24 cellular contexts compared by ENCODE assay signal in genomic region chr21:42629856-42630410, GRCh38.
"Had no signal": no experiment of that assay in that cellular context is flagged by ENCODE, and none has a peak within 500 bp of the region (broad histone marks: within the 10 kb centered on the region; RNA-seq: fewer than 3 reads in every experiment).

No MANE protein-coding gene starts in this region.

- H3K36me3 ChIP-seq: left lung, neural progenitor cell, tibial artery had no signal

- H3K27me3 Mint-ChIP-seq: naive thymus-derived CD8-positive, alpha-beta T cell; stimulated activated naive CD8-positive, alpha-beta T cell treated with anti-CD3 and anti-CD28 coated beads, Interleukin-15, Interleukin-2, amounts not matched to agents 100 ng/mL and 50 ng/mL, for 24 hours had no signal

- H3K27ac Mint-ChIP-seq: activated naive CD4-positive, alpha-beta T cell treated with anti-CD3 and anti-CD28 coated beads for 36 hours; activated naive CD8-positive, alpha-beta T cell treated with anti-CD3 and anti-CD28 coated beads, Interleukin-2, amount 10 ng/mL, durations not matched to agents 7 days and 5 days; activated T-helper 2 cell treated with anti-CD3 and anti-CD28 coated beads, Interferon-gamma antibody, Interleukin-2, Interleukin-4, amounts not matched to agents 10 μg/mL and 5 μg/mL and 100 μg/mL, durations not matched to agents 14 hours and 24 hours and 36 hours; dendritic cell treated with granulocyte-macrophage colony-stimulating factor and Interleukin-4, amounts not matched to agents 40 ng/mL and 50 ng/mL, for 4 days; immature natural killer cell; mesothelial cell of epicardium; neural progenitor cell; stimulated activated naive CD8-positive, alpha-beta T cell treated with anti-CD3 and anti-CD28 coated beads, Interleukin-15, Interleukin-2, amounts not matched to agents 100 ng/mL and 50 ng/mL, for 24 hours; WTC11 had no signal

- ATAC-seq: activated T-cell treated with anti-CD3 and anti-CD28 coated beads, Interleukin-2, amount 50 U/mL, for 4 hours; foreskin keratinocyte; left lung; naive thymus-derived CD8-positive, alpha-beta T cell; WTC11 had no signal

- H3K4me1 Mint-ChIP-seq: immature natural killer cell, mesothelial cell of epicardium, WTC11 had no signal

- H3K9me3 ChIP-seq: left lung, tibial artery had no signal

- H3K27ac ChIP-seq: foreskin keratinocyte, hepatocyte, left lung, neural progenitor cell, tibial artery had no signal

- H3K4me1 ChIP-seq: foreskin keratinocyte, left lung, neural progenitor cell, tibial artery had no signal

- H3K4me3 Mint-ChIP-seq: activated naive CD4-positive, alpha-beta T cell treated with anti-CD3 and anti-CD28 coated beads for 36 hours; activated naive CD8-positive, alpha-beta T cell treated with anti-CD3 and anti-CD28 coated beads, Interleukin-2, amount 10 ng/mL, durations not matched to agents 7 days and 5 days; activated T-cell treated with anti-CD3 and anti-CD28 coated beads, Interleukin-2, amount 50 U/mL, for 4 hours; dendritic cell treated with granulocyte-macrophage colony-stimulating factor and Interleukin-4, amounts not matched to agents 40 ng/mL and 50 ng/mL, for 4 days; immature natural killer cell; mesothelial cell of epicardium; naive thymus-derived CD8-positive, alpha-beta T cell; neural progenitor cell; stimulated activated naive CD8-positive, alpha-beta T cell treated with anti-CD3 and anti-CD28 coated beads, Interleukin-15, Interleukin-2, amounts not matched to agents 100 ng/mL and 50 ng/mL, for 24 hours; WTC11 had no signal

- H3K9ac ChIP-seq: neural progenitor cell had no signal

- H3K36me3 Mint-ChIP-seq: activated naive CD8-positive, alpha-beta T cell treated with anti-CD3 and anti-CD28 coated beads, Interleukin-2, amount 10 ng/mL, durations not matched to agents 7 days and 5 days; immature natural killer cell; mesothelial cell of epicardium; naive thymus-derived CD8-positive, alpha-beta T cell; neural progenitor cell; WTC11 had no signal

- H3K9me3 Mint-ChIP-seq: activated naive CD4-positive, alpha-beta T cell treated with anti-CD3 and anti-CD28 coated beads for 36 hours; activated naive CD8-positive, alpha-beta T cell treated with anti-CD3 and anti-CD28 coated beads, Interleukin-2, amount 10 ng/mL, durations not matched to agents 7 days and 5 days; activated T-cell treated with anti-CD3 and anti-CD28 coated beads, Interleukin-2, amount 50 U/mL, for 4 hours; activated T-helper 2 cell treated with anti-CD3 and anti-CD28 coated beads, Interferon-gamma antibody, Interleukin-2, Interleukin-4, amounts not matched to agents 10 μg/mL and 5 μg/mL and 100 μg/mL, durations not matched to agents 14 hours and 24 hours and 36 hours; dendritic cell treated with granulocyte-macrophage colony-stimulating factor and Interleukin-4, amounts not matched to agents 40 ng/mL and 50 ng/mL, for 4 days; immature natural killer cell; mesothelial cell of epicardium; naive thymus-derived CD8-positive, alpha-beta T cell; neural progenitor cell; stimulated activated naive CD8-positive, alpha-beta T cell treated with anti-CD3 and anti-CD28 coated beads, Interleukin-15, Interleukin-2, amounts not matched to agents 100 ng/mL and 50 ng/mL, for 24 hours; WTC11 had no signal

- H3K27me3 ChIP-seq: hepatocyte, neural progenitor cell had no signal

- H3K4me3 ChIP-seq: hepatocyte, left lung, neural progenitor cell, tibial artery had no signal

- DNase-seq: activated CD4-positive, alpha-beta T cell treated with anti-CD3 and anti-CD28 coated beads, Interleukin-2, amount 50 U/mL, for 48 hours; activated CD8-positive, alpha-beta memory T cell treated with anti-CD3 and anti-CD28 coated beads, Interleukin-2, amount 50 U/mL, for 48 hours; activated naive CD4-positive, alpha-beta T cell treated with anti-CD3 and anti-CD28 coated beads for 36 hours; activated naive CD8-positive, alpha-beta T cell treated with anti-CD3 and anti-CD28 coated beads, Interleukin-2, amount 10 ng/mL, durations not matched to agents 7 days and 5 days; activated T-cell treated with anti-CD3 and anti-CD28 coated beads, Interleukin-2, amount 50 U/mL, for 4 hours; amniotic stem cell; effector CD4-positive, alpha-beta T cell; foreskin keratinocyte; immature natural killer cell; kidney glomerular epithelial cell; left lung; naive thymus-derived CD8-positive, alpha-beta T cell; retina; stimulated activated CD4-positive, alpha-beta T cell treated with anti-CD3 and anti-CD28 coated beads, Interleukin-12 subunit alpha, Interleukin-12 subunit beta, amount 100 ng/mL, for 4 hours; substantia nigra; T-helper 9 cell had no signal
